In genomic region chr5:61907995-61908394, GRCh38 we compare ENCODE assay signal across 29 cellular contexts.
"Had no signal": no experiment of that assay in that cellular context is flagged by ENCODE, and none has a peak within 500 bp of the region (broad histone marks: within the 10 kb centered on the region; RNA-seq: fewer than 3 reads in every experiment).

No MANE protein-coding gene starts in this region.

- H3K4me1 ChIP-seq: stomach, suprapubic skin, testis, thyroid gland, tibial artery, tibial nerve, transverse colon, upper lobe of left lung, upper lobe of right lung, uterus, vagina had no signal

- ATAC-seq: stimulated activated effector memory CD8-positive, alpha-beta T cell treated with anti-CD3 and anti-CD28 coated beads, Interleukin-12 subunit alpha, Interleukin-12 subunit beta, amount 100 ng/mL, for 72 hours; stimulated activated memory B cell treated with anti-CD40 and anti-IgM and Interleukin-4, amounts not matched to agents 10 μg/mL and 1 μg/mL and 100 μg/mL, for 72 hours; stimulated activated naive B cell treated with anti-CD40 and anti-IgM and Interleukin-4, amounts not matched to agents 10 μg/mL and 1 μg/mL and 100 μg/mL, for 72 hours; stimulated activated naive CD8-positive, alpha-beta T cell treated with anti-CD3 and anti-CD28 coated beads, Interleukin-15, amount 100 ng/mL, for 72 hours; stimulated activated naive CD8-positive, alpha-beta T cell treated with anti-CD3 and anti-CD28 coated beads, Interleukin-15, Interleukin-2, amounts not matched to agents 100 U/mL and 50 U/mL, for 24 hours; upper lobe of right lung had no signal

- H3K9me3 Mint-ChIP-seq: stimulated activated effector memory CD8-positive, alpha-beta T cell treated with anti-CD3 and anti-CD28 coated beads, Interleukin-12 subunit alpha, Interleukin-12 subunit beta, amount 100 ng/mL, for 72 hours; stimulated activated naive CD8-positive, alpha-beta T cell treated with anti-CD3 and anti-CD28 coated beads, Interleukin-15, Interleukin-2, amounts not matched to agents 100 ng/mL and 50 ng/mL, for 24 hours had no signal

- H3K27me3 Mint-ChIP-seq: stimulated activated memory B cell treated with anti-CD40 and anti-IgM and Interleukin-4, amounts not matched to agents 10 μg/mL and 1 μg/mL and 100 μg/mL, for 72 hours; stimulated activated naive CD8-positive, alpha-beta T cell treated with anti-CD3 and anti-CD28 coated beads, Interleukin-15, amount 100 ng/mL, for 72 hours had no signal

- H3K4me1 Mint-ChIP-seq: stimulated activated effector memory CD8-positive, alpha-beta T cell treated with anti-CD3 and anti-CD28 coated beads, Interleukin-12 subunit alpha, Interleukin-12 subunit beta, amount 100 ng/mL, for 72 hours; stimulated activated memory B cell treated with anti-CD40 and anti-IgM and Interleukin-4, amounts not matched to agents 10 μg/mL and 1 μg/mL and 100 μg/mL, for 72 hours; stimulated activated naive B cell treated with anti-CD40 and anti-IgM and Interleukin-4, amounts not matched to agents 10 μg/mL and 1 μg/mL and 100 μg/mL, for 72 hours; stimulated activated naive CD8-positive, alpha-beta T cell treated with anti-CD3 and anti-CD28 coated beads, Interleukin-15, amount 100 ng/mL, for 72 hours had no signal

- H3K27ac Mint-ChIP-seq: stimulated activated effector memory CD8-positive, alpha-beta T cell treated with anti-CD3 and anti-CD28 coated beads, Interleukin-12 subunit alpha, Interleukin-12 subunit beta, amount 100 ng/mL, for 72 hours; stimulated activated memory B cell treated with anti-CD40 and anti-IgM and Interleukin-4, amounts not matched to agents 10 μg/mL and 1 μg/mL and 100 μg/mL, for 72 hours; stimulated activated naive B cell treated with anti-CD40 and anti-IgM and Interleukin-4, amounts not matched to agents 10 μg/mL and 1 μg/mL and 100 μg/mL, for 72 hours; stimulated activated naive CD8-positive, alpha-beta T cell treated with anti-CD3 and anti-CD28 coated beads, Interleukin-15, amount 100 ng/mL, for 72 hours; stimulated activated naive CD8-positive, alpha-beta T cell treated with anti-CD3 and anti-CD28 coated beads, Interleukin-15, Interleukin-2, amounts not matched to agents 100 ng/mL and 50 ng/mL, for 24 hours; type B pancreatic cell had no signal

- H3K4me3 ChIP-seq: stomach, suprapubic skin, testis, thoracic aorta, thyroid gland, tibial artery, tibial nerve, transverse colon, upper lobe of left lung, upper lobe of right lung, uterus, vagina had no signal

- FAIRE-seq: urothelium cell line had no signal

- DNase-seq: stimulated activated CD4-positive, alpha-beta T cell treated with anti-CD3 and anti-CD28 coated beads, Interleukin-2, amount 100 ng/mL, for 48 hours; stimulated activated CD4-positive, alpha-beta T cell treated with anti-CD3 and anti-CD28 coated beads, Interleukin-4, amount 100 ng/mL, for 1 hour; stimulated activated CD4-positive, alpha-beta T cell treated with anti-CD3 and anti-CD28 coated beads, Interleukin-4, amount 100 ng/mL, for 24 hours; stimulated activated CD4-positive, alpha-beta T cell treated with anti-CD3 and anti-CD28 coated beads, Interleukin-4, amount 100 ng/mL, for 4 hours; stimulated activated CD8-positive, alpha-beta memory T cell treated with anti-CD3 and anti-CD28 coated beads, Interleukin-4, amount 100 ng/mL, for 48 hours; stimulated activated naive B cell treated with anti-CD40 and anti-IgM and Interleukin-4, amounts not matched to agents 10 μg/mL and 1 μg/mL and 100 μg/mL, for 72 hours; stimulated activated naive CD4-positive, alpha-beta T cell; stimulated activated naive CD4-positive, alpha-beta T cell treated with Interleukin-2 at 50 U/mL for 16 hours; stimulated activated naive CD8-positive, alpha-beta T cell treated with anti-CD3 and anti-CD28 coated beads, Interleukin-15, amount 100 ng/mL, for 72 hours; stimulated activated naive CD8-positive, alpha-beta T cell treated with anti-CD3 and anti-CD28 coated beads, Interleukin-15, Interleukin-2, amounts not matched to agents 100 U/mL and 50 U/mL, for 24 hours; stomach; substantia nigra; testis; thyroid gland; tibial artery; transverse colon; trophoblast cell; upper lobe of left lung; upper lobe of right lung; uterus had no signal

- H3K27ac ChIP-seq: stomach, suprapubic skin, testis, thoracic aorta, thyroid gland, tibial artery, tibial nerve, transverse colon, upper lobe of left lung, upper lobe of right lung, uterus, vagina had no signal

- H3K27me3 ChIP-seq: stomach, suprapubic skin, testis, thyroid gland, tibial artery, tibial nerve, transverse colon, upper lobe of left lung, upper lobe of right lung, uterus, vagina had no signal

- H3K9me3 ChIP-seq: suprapubic skin, testis, thoracic aorta, thyroid gland, transverse colon, upper lobe of right lung, uterus, vagina had no signal

- H3K4me3 Mint-ChIP-seq: stimulated activated effector memory CD8-positive, alpha-beta T cell treated with anti-CD3 and anti-CD28 coated beads, Interleukin-12 subunit alpha, Interleukin-12 subunit beta, amount 100 ng/mL, for 72 hours; stimulated activated memory B cell treated with anti-CD40 and anti-IgM and Interleukin-4, amounts not matched to agents 10 μg/mL and 1 μg/mL and 100 μg/mL, for 72 hours; stimulated activated naive B cell treated with anti-CD40 and anti-IgM and Interleukin-4, amounts not matched to agents 10 μg/mL and 1 μg/mL and 100 μg/mL, for 72 hours; stimulated activated naive CD8-positive, alpha-beta T cell treated with anti-CD3 and anti-CD28 coated beads, Interleukin-15, amount 100 ng/mL, for 72 hours; stimulated activated naive CD8-positive, alpha-beta T cell treated with anti-CD3 and anti-CD28 coated beads, Interleukin-15, Interleukin-2, amounts not matched to agents 100 ng/mL and 50 ng/mL, for 24 hours; type B pancreatic cell had no signal

- H3K36me3 Mint-ChIP-seq: stimulated activated effector memory CD8-positive, alpha-beta T cell treated with anti-CD3 and anti-CD28 coated beads, Interleukin-12 subunit alpha, Interleukin-12 subunit beta, amount 100 ng/mL, for 72 hours; stimulated activated memory B cell treated with anti-CD40 and anti-IgM and Interleukin-4, amounts not matched to agents 10 μg/mL and 1 μg/mL and 100 μg/mL, for 72 hours; stimulated activated naive B cell treated with anti-CD40 and anti-IgM and Interleukin-4, amounts not matched to agents 10 μg/mL and 1 μg/mL and 100 μg/mL, for 72 hours; type B pancreatic cell had no signal

- H3K36me3 ChIP-seq: stomach, suprapubic skin, thoracic aorta, thyroid gland, tibial artery, tibial nerve, transverse colon, upper lobe of left lung, upper lobe of right lung, uterus, vagina had no signal
